Comparison of ENCODE assay signal across 19 cellular contexts in genomic region chr17:65550758-65551157, GRCh38.
"Had no signal": no experiment of that assay in that cellular context is flagged by ENCODE, and none has a peak within 500 bp of the region (broad histone marks: within the 10 kb centered on the region; RNA-seq: fewer than 3 reads in every experiment).

No MANE protein-coding gene starts in this region.

- ATAC-seq: gastroesophageal sphincter; SK-N-SH treated with all-trans-retinoic acid at 6 μM for 48 hours; stimulated activated naive B cell treated with anti-CD40 and anti-IgM and Interleukin-4, amounts not matched to agents 10 μg/mL and 1 μg/mL and 100 μg/mL, for 72 hours; upper lobe of right lung had no signal

- H3K9me3 Mint-ChIP-seq: activated CD4-positive, alpha-beta T cell treated with anti-CD3 and anti-CD28 coated beads, Interleukin-2, amount 10 ng/mL, durations not matched to agents 7 days and 5 days; activated naive CD8-positive, alpha-beta T cell treated with anti-CD3 and anti-CD28 coated beads, Interleukin-2, amount 10 ng/mL, durations not matched to agents 7 days and 5 days; stimulated activated naive B cell treated with anti-CD40 and anti-IgM and Interleukin-4, amounts not matched to agents 10 μg/mL and 1 μg/mL and 100 μg/mL, for 72 hours; T-helper 1 cell treated with Interleukin-12 subunit alpha and Interleukin-12 subunit beta and Interleukin-4 antibody, amounts not matched to agents 30 μg/mL and 1 μg/mL, for 36 hours had no signal

- H3K4me3 ChIP-seq: coronary artery, gastroesophageal sphincter, upper lobe of right lung had no signal

- DNase-seq: activated CD4-positive, alpha-beta T cell treated with anti-CD3 and anti-CD28 coated beads, Interleukin-2, amount 10 ng/mL, durations not matched to agents 7 days and 5 days; activated CD4-positive, CD25-positive, alpha-beta regulatory T cell; activated CD8-positive, alpha-beta memory T cell treated with anti-CD3 and anti-CD28 coated beads for 24 hours; activated gamma-delta T cell; activated naive CD8-positive, alpha-beta T cell treated with anti-CD3 and anti-CD28 coated beads, Interleukin-2, amount 10 ng/mL, durations not matched to agents 7 days and 5 days; anterior cingulate cortex; caudate nucleus; effector CD8-positive, alpha-beta T cell; hypothalamus; mammary epithelial cell; SHP77; stimulated activated CD4-positive, alpha-beta T cell treated with anti-CD3 and anti-CD28 coated beads, Interleukin-1b, Interleukin-23, amount 100 ng/mL, for 48 hours; stimulated activated naive B cell treated with anti-CD40 and anti-IgM and Interleukin-4, amounts not matched to agents 10 μg/mL and 1 μg/mL and 100 μg/mL, for 72 hours; upper lobe of right lung had no signal

- H3K9me3 ChIP-seq: gastroesophageal sphincter, upper lobe of right lung had no signal

- H3K27ac ChIP-seq: coronary artery, upper lobe of right lung had no signal

- H3K4me3 Mint-ChIP-seq: activated CD4-positive, alpha-beta T cell treated with anti-CD3 and anti-CD28 coated beads, Interleukin-2, amount 10 ng/mL, durations not matched to agents 7 days and 5 days; activated naive CD8-positive, alpha-beta T cell treated with anti-CD3 and anti-CD28 coated beads, Interleukin-2, amount 10 ng/mL, durations not matched to agents 7 days and 5 days; stimulated activated naive B cell treated with anti-CD40 and anti-IgM and Interleukin-4, amounts not matched to agents 10 μg/mL and 1 μg/mL and 100 μg/mL, for 72 hours; T-helper 1 cell treated with Interleukin-12 subunit alpha and Interleukin-12 subunit beta and Interleukin-4 antibody, amounts not matched to agents 30 μg/mL and 1 μg/mL, for 36 hours had no signal

- H3K27ac Mint-ChIP-seq: activated CD4-positive, alpha-beta T cell treated with anti-CD3 and anti-CD28 coated beads, Interleukin-2, amount 10 ng/mL, durations not matched to agents 7 days and 5 days; activated naive CD8-positive, alpha-beta T cell treated with anti-CD3 and anti-CD28 coated beads, Interleukin-2, amount 10 ng/mL, durations not matched to agents 7 days and 5 days; stimulated activated naive B cell treated with anti-CD40 and anti-IgM and Interleukin-4, amounts not matched to agents 10 μg/mL and 1 μg/mL and 100 μg/mL, for 72 hours; T-helper 1 cell treated with Interleukin-12 subunit alpha and Interleukin-12 subunit beta and Interleukin-4 antibody, amounts not matched to agents 30 μg/mL and 1 μg/mL, for 36 hours had no signal

- H3K27me3 ChIP-seq: gastroesophageal sphincter, upper lobe of right lung had no signal

- FAIRE-seq: TTC549 had no signal
